8 cellular contexts compared by ENCODE assay signal in the genomic region with DNA sequence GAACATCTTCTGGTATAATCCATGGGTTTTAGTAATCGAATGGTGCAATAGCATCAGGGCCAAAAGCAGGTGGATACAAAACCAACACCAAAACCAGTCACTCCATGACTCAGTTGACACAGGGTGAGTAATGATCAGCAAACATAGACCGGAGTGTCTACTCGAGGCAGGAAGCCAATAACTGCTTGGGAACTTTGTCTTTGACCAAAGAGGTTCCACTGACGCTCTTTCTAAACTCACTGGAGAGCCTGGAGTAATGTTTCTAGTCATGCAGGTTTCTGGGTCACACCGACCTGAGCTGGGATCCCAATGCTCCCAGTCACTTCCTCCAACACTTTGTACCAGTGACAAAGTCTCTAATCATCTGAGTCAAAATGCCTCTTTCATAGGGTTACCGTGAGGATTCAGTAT. TPM values are rescaled to one million over a fixed set of nuclear protein-coding genes. Genes with fewer than 3 reads are reported as not detected.
DNase-seq lines count a peak whose midpoint lies in the region; ATAC-seq and TF ChIP-seq lines count a peak whose summit lies in the region.

No MANE protein-coding gene starts in this region.

- H3K4me1 ChIP-seq in suprapubic skin, result peaks cover 7% of the 10 kb centered on the region

- in situ Hi-C loops in ACHN (cut with HindIII; ENCODE audit: low pct_ligation_motif_present, low pct_unique_long_range_greater_than_20kb, low sequenced_read_pairs), result no loop called here

- H3K4me3 Mint-ChIP-seq in MCF 10A (ENCODE audit: unreplicated experiment), result no peak overlapping the region
- H3K4me3 Mint-ChIP-seq in CD4-positive, alpha-beta T cell, result no peak overlapping the region

- peaks cover 6% of the 10 kb centered on the region for H3K4me1 Mint-ChIP-seq in MCF 10A (ENCODE audit: insufficient read depth, unreplicated experiment)
- peaks cover 9% of the 10 kb centered on the region for H3K4me1 Mint-ChIP-seq in CD4-positive, alpha-beta T cell (ENCODE audit: low read depth)

- CTCF ChIA-PET in MCF 10A (lab: Yijun Ruan, JAX), result interaction anchor here (1.0 kb wide), 1 partner anchor 52 kb away, joined by 3 read pairs; no protein-coding TSS in a partner anchor
- CTCF ChIA-PET in CD4-positive, alpha-beta T cell (lab: Charles Lee), result no interaction called here

- POLR2A ChIA-PET in MCF 10A (lab: Yijun Ruan, JAX), result interaction anchor here (0.7 kb wide), 1 partner anchor 29 kb away, joined by 3 read pairs; no protein-coding TSS in a partner anchor
- POLR2A ChIA-PET in CD4-positive, alpha-beta T cell (lab: Charles Lee), result no interaction called here

- no peaks in the 10 kb centered on the region for H3K27me3 Mint-ChIP-seq in MCF 10A (ENCODE audit: insufficient read depth, unreplicated experiment)
- no peaks in the 10 kb centered on the region for H3K27me3 Mint-ChIP-seq in CD4-positive, alpha-beta T cell

- H3K4me3 ChIP-seq in suprapubic skin, result no peak overlapping the region

- DNase-seq in ACHN (peak; percentile 40), MCF 10A (ENCODE audit: unreplicated experiment) (peak; percentile 98), suprapubic skin (ENCODE audit: low spot score in 2 of 2) (no peak), GM19238 (ENCODE audit: insufficient read length, low spot score) (no peak), left ventricle myocardium superior (no peak)
- no peak for DNase-seq in CD4-positive, alpha-beta T cell

- H3K27me3 ChIP-seq in suprapubic skin, result no peaks in the 10 kb centered on the region
- no peaks in the 10 kb centered on the region for H3K27me3 ChIP-seq in CD4-positive, alpha-beta T cell (ENCODE audit: control insufficient read depth, insufficient read depth, low read length)

- peak overlapping the region; percentile 6 for H3K27ac ChIP-seq in suprapubic skin
- no peak overlapping the region for H3K27ac ChIP-seq in CD4-positive, alpha-beta T cell (ENCODE audit: low read depth, low read length)

- peak; percentile 62 for ATAC-seq in GM19035 (IDR thresholded peaks at IDR 0.05; ENCODE audit: unreplicated experiment)
- peak; percentile 53 for ATAC-seq in HG03439 (IDR thresholded peaks at IDR 0.05; ENCODE audit: unreplicated experiment)
- ATAC-seq in CD4-positive, alpha-beta T cell (ENCODE audit: poor library complexity), result no peak
- no peak for ATAC-seq in left ventricle myocardium superior

- no peak for TF ChIP-seq EP300 in suprapubic skin (IDR thresholded peaks at IDR 0.05)

- no peaks in the 10 kb centered on the region for H3K36me3 Mint-ChIP-seq in MCF 10A (ENCODE audit: insufficient read depth, unreplicated experiment)
- H3K36me3 Mint-ChIP-seq in CD4-positive, alpha-beta T cell (ENCODE audit: low read depth), result peaks cover 59% of the 10 kb centered on the region

- no peak for TF ChIP-seq POLR2A in suprapubic skin (IDR thresholded peaks at IDR 0.05)

- intact Hi-C loops in MCF 10A (cut with micrococcal nuclease) (no loop called here), left ventricle myocardium superior (cut with micrococcal nuclease) (no loop called here)
- intact Hi-C loops in CD4-positive, alpha-beta T cell (cut with DNase I, micrococcal nuclease), result no loop called here

- H3K27ac Mint-ChIP-seq in MCF 10A (ENCODE audit: low read depth, unreplicated experiment), result no peak overlapping the region
- no peak overlapping the region for H3K27ac Mint-ChIP-seq in CD4-positive, alpha-beta T cell

- no peak for TF ChIP-seq CTCF in MCF 10A (IDR thresholded peaks at IDR 0.05; ENCODE audit: unreplicated experiment)
- TF ChIP-seq CTCF in suprapubic skin (IDR thresholded peaks at IDR 0.05), result no peak
- no peak for TF ChIP-seq CTCF in CD4-positive, alpha-beta T cell (IDR thresholded peaks at IDR 0.05)

- H3K9me3 ChIP-seq in suprapubic skin, result no peaks in the 10 kb centered on the region
- no peaks in the 10 kb centered on the region for H3K9me3 ChIP-seq in CD4-positive, alpha-beta T cell (ENCODE audit: control insufficient read depth, low read length)

- 63% methylated on average over 6 of the region's 6 CpGs for WGBS in suprapubic skin

- no peaks in the 10 kb centered on the region for H3K36me3 ChIP-seq in suprapubic skin

- H3K9me3 Mint-ChIP-seq in MCF 10A (ENCODE audit: unreplicated experiment), result peaks cover 10% of the 10 kb centered on the region
- H3K9me3 Mint-ChIP-seq in CD4-positive, alpha-beta T cell, result no peaks in the 10 kb centered on the region

- no TSS peak for BruUV-seq in MCF 10A (replicated peaks; lab: Mats Ljungman, UMichigan)

RNA-seq across cellular contexts. Expression of gene MREG, which starts 30.9 kb away (rescaled TPM):
- total RNA-seq in MCF 10A (2022) (6.8 and 10.4 TPM in 2 replicates), suprapubic skin (10 to 100 TPM; 26.1 to 37.3 (median 29.7) TPM), left ventricle myocardium superior (0.84 TPM)
- total RNA-seq in CD4-positive, alpha-beta T cell, result 1 to 10 TPM; 1.8 to 2.8 TPM

Comparison
In these comparisons a context has a peak if more than half of its experiments do, and no peak if none do; other contexts are left out.
1. DNase-seq: peak in ACHN (single experiment) and MCF 10A (single experiment); none in suprapubic skin (0 of 2), CD4-positive, alpha-beta T cell (0 of 10), GM19238 (single experiment) and left ventricle myocardium superior (single experiment).
2. ATAC-seq: peak in GM19035 (single experiment) and HG03439 (single experiment); none in CD4-positive, alpha-beta T cell (single experiment) and left ventricle myocardium superior (single experiment).